1 cellular context compared by ENCODE assay signal in genomic region chr11:134380785-134381184, GRCh38.
TF ChIP-seq lines count a peak whose summit lies in the region.

No MANE protein-coding gene starts in this region.

TF ChIP-seq in GM12878, 131 proteins besides CTCF, POLR2A, EP300 and RAD21:
- TF ChIP-seq JUND (IDR thresholded peaks at IDR 0.05; ENCODE audit: low read depth, low read length) (no peak), BCL11A (IDR thresholded peaks at IDR 0.05; ENCODE audit: low read depth, low read length) (no peak), MYB (IDR thresholded peaks at IDR 0.05; ENCODE audit: borderline replicate concordance, low read depth, low read length) (no peak), KLF5 (IDR thresholded peaks at IDR 0.05; ENCODE audit: partially characterized antibody) (no peak), SMC3 (IDR thresholded peaks at IDR 0.05; ENCODE audit: borderline replicate concordance, low read length) (no peak), CEBPZ (IDR thresholded peaks at IDR 0.05; ENCODE audit: low read depth, low read length) (no peak), BCLAF1 (IDR thresholded peaks at IDR 0.05) (no peak), HDGF (IDR thresholded peaks at IDR 0.05) (no peak), CBX5 (IDR thresholded peaks at IDR 0.05; ENCODE audit: low read depth) (no peak), EZH2 (IDR thresholded peaks at IDR 0.05; ENCODE audit: borderline replicate concordance, control insufficient read depth, low read depth, low read length) (no peak), CUX1 (IDR thresholded peaks at IDR 0.05; ENCODE audit: insufficient replicate concordance, low read depth, low read length) (no peak), EED (IDR thresholded peaks at IDR 0.05; ENCODE audit: low read depth) (no peak), USF1 (IDR thresholded peaks at IDR 0.05; ENCODE audit: borderline replicate concordance, extremely low read length, insufficient read depth, low read depth, low read length) (no peak), TBL1XR1 (IDR thresholded peaks at IDR 0.05; ENCODE audit: low read depth, low read length) (no peak)
